Comparison of ENCODE assay signal across 2 cellular contexts in the genomic region with DNA sequence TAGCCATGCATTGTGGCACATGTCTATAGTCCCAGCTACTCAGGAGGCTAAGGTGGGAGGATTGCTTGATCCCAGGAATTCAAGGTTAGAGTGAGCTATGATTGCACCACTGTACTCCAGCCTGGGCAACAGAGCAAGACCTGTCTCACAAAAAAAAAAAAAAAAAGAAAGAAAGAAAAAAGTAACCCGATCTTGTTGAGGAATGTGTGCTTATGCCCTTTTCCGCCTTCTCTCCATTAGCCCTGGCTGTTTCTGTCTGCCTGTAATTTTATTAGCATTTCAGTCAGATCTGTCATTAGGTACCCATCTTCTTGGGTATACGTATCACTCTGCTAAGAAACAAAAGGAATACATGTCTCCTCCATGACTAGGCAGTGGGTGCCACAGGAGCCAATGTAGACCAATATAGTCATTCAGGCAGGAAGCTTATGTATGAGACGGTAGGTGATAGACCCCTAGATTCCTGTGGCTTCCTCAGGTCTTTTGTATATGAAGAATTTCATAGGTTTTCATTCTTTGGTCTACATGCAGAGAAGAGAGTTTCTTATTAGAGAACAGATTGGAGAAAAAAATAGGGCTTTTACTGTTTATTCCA.
TF ChIP-seq lines count a peak whose summit lies in the region.

No MANE protein-coding gene starts in this region.

TF ChIP-seq in SK-N-SH treated with all-trans-retinoic acid at 6 μM for 48 hours, 23 proteins besides CTCF, POLR2A, EP300 and RAD21 (continued from another document):
- TF ChIP-seq BACH2 (CRISPR knock-in tag; IDR thresholded peaks at IDR 0.05; ENCODE audit: borderline replicate concordance) (no peak), ZFP30 (CRISPR knock-in tag; IDR thresholded peaks at IDR 0.05) (no peak), PPARA (CRISPR knock-in tag; IDR thresholded peaks at IDR 0.05; ENCODE audit: borderline replicate concordance) (no peak), ZNF8 (CRISPR knock-in tag; IDR thresholded peaks at IDR 0.05) (no peak), ESRRG (CRISPR knock-in tag; IDR thresholded peaks at IDR 0.05) (no peak), OSR1 (CRISPR knock-in tag; IDR thresholded peaks at IDR 0.05) (no peak)
- TF ChIP-seq, protein P1, sequence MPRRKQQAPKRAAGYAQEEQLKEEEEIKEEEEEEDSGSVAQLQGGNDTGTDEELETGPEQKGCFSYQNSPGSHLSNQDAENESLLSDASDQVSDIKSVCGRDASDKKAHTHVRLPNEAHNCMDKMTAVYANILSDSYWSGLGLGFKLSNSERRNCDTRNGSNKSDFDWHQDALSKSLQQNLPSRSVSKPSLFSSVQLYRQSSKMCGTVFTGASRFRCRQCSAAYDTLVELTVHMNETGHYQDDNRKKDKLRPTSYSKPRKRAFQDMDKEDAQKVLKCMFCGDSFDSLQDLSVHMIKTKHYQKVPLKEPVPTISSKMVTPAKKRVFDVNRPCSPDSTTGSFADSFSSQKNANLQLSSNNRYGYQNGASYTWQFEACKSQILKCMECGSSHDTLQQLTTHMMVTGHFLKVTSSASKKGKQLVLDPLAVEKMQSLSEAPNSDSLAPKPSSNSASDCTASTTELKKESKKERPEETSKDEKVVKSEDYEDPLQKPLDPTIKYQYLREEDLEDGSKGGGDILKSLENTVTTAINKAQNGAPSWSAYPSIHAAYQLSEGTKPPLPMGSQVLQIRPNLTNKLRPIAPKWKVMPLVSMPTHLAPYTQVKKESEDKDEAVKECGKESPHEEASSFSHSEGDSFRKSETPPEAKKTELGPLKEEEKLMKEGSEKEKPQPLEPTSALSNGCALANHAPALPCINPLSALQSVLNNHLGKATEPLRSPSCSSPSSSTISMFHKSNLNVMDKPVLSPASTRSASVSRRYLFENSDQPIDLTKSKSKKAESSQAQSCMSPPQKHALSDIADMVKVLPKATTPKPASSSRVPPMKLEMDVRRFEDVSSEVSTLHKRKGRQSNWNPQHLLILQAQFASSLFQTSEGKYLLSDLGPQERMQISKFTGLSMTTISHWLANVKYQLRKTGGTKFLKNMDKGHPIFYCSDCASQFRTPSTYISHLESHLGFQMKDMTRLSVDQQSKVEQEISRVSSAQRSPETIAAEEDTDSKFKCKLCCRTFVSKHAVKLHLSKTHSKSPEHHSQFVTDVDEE (CRISPR knock-in tag; IDR thresholded peaks at IDR 0.05) = no peak
- TF ChIP-seq, protein P2, sequence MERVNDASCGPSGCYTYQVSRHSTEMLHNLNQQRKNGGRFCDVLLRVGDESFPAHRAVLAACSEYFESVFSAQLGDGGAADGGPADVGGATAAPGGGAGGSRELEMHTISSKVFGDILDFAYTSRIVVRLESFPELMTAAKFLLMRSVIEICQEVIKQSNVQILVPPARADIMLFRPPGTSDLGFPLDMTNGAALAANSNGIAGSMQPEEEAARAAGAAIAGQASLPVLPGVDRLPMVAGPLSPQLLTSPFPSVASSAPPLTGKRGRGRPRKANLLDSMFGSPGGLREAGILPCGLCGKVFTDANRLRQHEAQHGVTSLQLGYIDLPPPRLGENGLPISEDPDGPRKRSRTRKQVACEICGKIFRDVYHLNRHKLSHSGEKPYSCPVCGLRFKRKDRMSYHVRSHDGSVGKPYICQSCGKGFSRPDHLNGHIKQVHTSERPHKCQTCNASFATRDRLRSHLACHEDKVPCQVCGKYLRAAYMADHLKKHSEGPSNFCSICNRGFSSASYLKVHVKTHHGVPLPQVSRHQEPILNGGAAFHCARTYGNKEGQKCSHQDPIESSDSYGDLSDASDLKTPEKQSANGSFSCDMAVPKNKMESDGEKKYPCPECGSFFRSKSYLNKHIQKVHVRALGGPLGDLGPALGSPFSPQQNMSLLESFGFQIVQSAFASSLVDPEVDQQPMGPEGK (CRISPR knock-in tag; IDR thresholded peaks at IDR 0.05; ENCODE audit: borderline replicate concordance) = no peak
- TF ChIP-seq, protein P3, sequence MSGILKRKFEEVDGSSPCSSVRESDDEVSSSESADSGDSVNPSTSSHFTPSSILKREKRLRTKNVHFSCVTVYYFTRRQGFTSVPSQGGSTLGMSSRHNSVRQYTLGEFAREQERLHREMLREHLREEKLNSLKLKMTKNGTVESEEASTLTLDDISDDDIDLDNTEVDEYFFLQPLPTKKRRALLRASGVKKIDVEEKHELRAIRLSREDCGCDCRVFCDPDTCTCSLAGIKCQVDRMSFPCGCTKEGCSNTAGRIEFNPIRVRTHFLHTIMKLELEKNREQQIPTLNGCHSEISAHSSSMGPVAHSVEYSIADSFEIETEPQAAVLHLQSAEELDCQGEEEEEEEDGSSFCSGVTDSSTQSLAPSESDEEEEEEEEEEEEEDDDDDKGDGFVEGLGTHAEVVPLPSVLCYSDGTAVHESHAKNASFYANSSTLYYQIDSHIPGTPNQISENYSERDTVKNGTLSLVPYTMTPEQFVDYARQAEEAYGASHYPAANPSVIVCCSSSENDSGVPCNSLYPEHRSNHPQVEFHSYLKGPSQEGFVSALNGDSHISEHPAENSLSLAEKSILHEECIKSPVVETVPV (CRISPR knock-in tag; IDR thresholded peaks at IDR 0.05) = no peak
TF ChIP-seq in SK-N-SH treated with all-trans-retinoic acid at 6 μM for 48 hours: peak in this region for 0.

TF ChIP-seq in GM23338, 12 proteins besides CTCF, POLR2A, EP300 and RAD21:
- TF ChIP-seq, protein P4, sequence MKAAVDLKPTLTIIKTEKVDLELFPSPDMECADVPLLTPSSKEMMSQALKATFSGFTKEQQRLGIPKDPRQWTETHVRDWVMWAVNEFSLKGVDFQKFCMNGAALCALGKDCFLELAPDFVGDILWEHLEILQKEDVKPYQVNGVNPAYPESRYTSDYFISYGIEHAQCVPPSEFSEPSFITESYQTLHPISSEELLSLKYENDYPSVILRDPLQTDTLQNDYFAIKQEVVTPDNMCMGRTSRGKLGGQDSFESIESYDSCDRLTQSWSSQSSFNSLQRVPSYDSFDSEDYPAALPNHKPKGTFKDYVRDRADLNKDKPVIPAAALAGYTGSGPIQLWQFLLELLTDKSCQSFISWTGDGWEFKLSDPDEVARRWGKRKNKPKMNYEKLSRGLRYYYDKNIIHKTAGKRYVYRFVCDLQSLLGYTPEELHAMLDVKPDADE (IDR thresholded peaks at IDR 0.05) = no peak
